ENCODE assay signal across 28 cellular contexts in genomic region chr10:26997610-26998009, GRCh38.
"Had no signal": no experiment of that assay in that cellular context is flagged by ENCODE, and none has a peak within 500 bp of the region (broad histone marks: within the 10 kb centered on the region; RNA-seq: fewer than 3 reads in every experiment).

No MANE protein-coding gene starts in this region.

- H3K27me3 Mint-ChIP-seq: stimulated activated memory B cell treated with anti-CD40 and anti-IgM and Interleukin-4, amounts not matched to agents 10 μg/mL and 1 μg/mL and 100 μg/mL, for 72 hours had no signal

- ATAC-seq: activated CD4-positive, CD25-positive, alpha-beta regulatory T cell treated with anti-CD3 and anti-CD28 coated beads, Interleukin-2, amount 50 U/mL, for 24 hours; gastroesophageal sphincter; heart left ventricle; left colon; mucosa of descending colon; sciatic nerve; stimulated activated memory B cell treated with anti-CD40 and anti-IgM and Interleukin-4, amounts not matched to agents 10 μg/mL and 1 μg/mL and 100 μg/mL, for 72 hours had no signal

- H3K36me3 ChIP-seq: breast epithelium, suprapubic skin had no signal

- H3K27me3 ChIP-seq: breast epithelium, gastroesophageal sphincter, heart left ventricle, stomach, suprapubic skin, tibial nerve had no signal

- H3K4me3 ChIP-seq: breast epithelium, coronary artery, gastroesophageal sphincter, heart left ventricle, mucosa of descending colon, SK-N-MC, stomach, suprapubic skin, tibial nerve had no signal

- H3K4me3 Mint-ChIP-seq: neural crest cell; stimulated activated memory B cell treated with anti-CD40 and anti-IgM and Interleukin-4, amounts not matched to agents 10 μg/mL and 1 μg/mL and 100 μg/mL, for 72 hours; T-helper 2 cell treated with Interferon-gamma antibody and Interleukin-4, amounts not matched to agents 5 μg/mL and 100 μg/mL, for 36 hours had no signal

- DNase-seq: activated CD4-positive, alpha-beta T cell treated with anti-CD3 and anti-CD28 coated beads, Interleukin-2, amount 50 U/mL, for 4 hours; activated naive CD4-positive, alpha-beta T cell; activated T-cell treated with anti-CD3 and anti-CD28 coated beads, Interleukin-2, amount 50 U/mL, for 1 hour; cerebellar nuclear complex; heart left ventricle; left colon; mesenchymal stem cell; mucosa of descending colon; small intestine; stimulated activated CD4-positive, alpha-beta T cell treated with anti-CD3 and anti-CD28 coated beads, Interleukin-15, amount 100 ng/mL, for 24 hours; stomach; SW 1271 had no signal

- H3K27ac Mint-ChIP-seq: activated T-helper 2 cell treated with anti-CD3 and anti-CD28 coated beads, Interferon-gamma antibody, Interleukin-2, Interleukin-4, amounts not matched to agents 10 μg/mL and 5 μg/mL and 100 μg/mL, durations not matched to agents 14 hours and 24 hours and 36 hours; stimulated activated memory B cell treated with anti-CD40 and anti-IgM and Interleukin-4, amounts not matched to agents 10 μg/mL and 1 μg/mL and 100 μg/mL, for 72 hours; T-helper 2 cell treated with Interferon-gamma antibody and Interleukin-4, amounts not matched to agents 5 μg/mL and 100 μg/mL, for 36 hours had no signal

- FAIRE-seq: astrocyte, keratinocyte, small intestine had no signal

- H3K9me3 ChIP-seq: breast epithelium, mucosa of descending colon, suprapubic skin had no signal

- H3K27ac ChIP-seq: breast epithelium, coronary artery, epithelial cell of prostate, gastroesophageal sphincter, heart left ventricle, SK-N-MC, stomach, suprapubic skin, tibial nerve, VCaP had no signal

- H3K4me1 ChIP-seq: breast epithelium, gastroesophageal sphincter, heart left ventricle, stomach, suprapubic skin, tibial nerve had no signal

- H3K4me1 Mint-ChIP-seq: neural crest cell; stimulated activated memory B cell treated with anti-CD40 and anti-IgM and Interleukin-4, amounts not matched to agents 10 μg/mL and 1 μg/mL and 100 μg/mL, for 72 hours had no signal
